8 cellular contexts compared by ENCODE assay signal in genomic region chr10:22315455-22316285, GRCh38. TPM values are rescaled to one million over a fixed set of nuclear protein-coding genes. Genes with fewer than 3 reads are reported as not detected.
A peak's percentile ranks its signal among the peaks of the same experiment; 100 is the strongest.
DNase-seq lines count a peak whose midpoint lies in the region; ATAC-seq and TF ChIP-seq lines count a peak whose summit lies in the region.

No MANE protein-coding gene starts in this region.

- H3K9ac ChIP-seq in liver (ENCODE audit: low read depth in 1 of 2, low read length in 2 of 2): peak overlapping the region; percentile 26 to 98

- H3K27me3 ChIP-seq in body of pancreas (no peaks in the 10 kb centered on the region), liver (ENCODE audit: control insufficient read depth in 4 of 4, insufficient read depth in 4 of 4, low read length in 3 of 4) (no peaks in the 10 kb centered on the region), testis (no peaks in the 10 kb centered on the region)

- DNase-seq in KBM-7 (peak; percentile 55), body of pancreas (no peak), testis (no peak), NCI-H524 treated with DMSO at 0.1 percent for 48 hours (lab: John Stamatoyannopoulos, UW) (no peak), middle frontal gyrus (ENCODE audit: extremely low spot score, low spot score) (no peak)

- peaks cover 35% of the 10 kb centered on the region for H3K4me1 ChIP-seq in body of pancreas
- peaks cover 0 to 34% (median 19%) of the 10 kb centered on the region in 4 donors for H3K4me1 ChIP-seq in liver (ENCODE audit: control insufficient read depth in 4 of 4, insufficient read depth in 4 of 4, low read length in 3 of 4)
- H3K4me1 ChIP-seq in testis: peaks cover 12% of the 10 kb centered on the region

- in situ Hi-C loops in KBM-7 (cut with MboI; ENCODE audit: low pct_unique_long_range_greater_than_20kb, low sequenced_read_pairs): no loop called here

- no peaks in the 10 kb centered on the region for H3K36me3 ChIP-seq in body of pancreas (replicated peaks in 1 of 2; ENCODE audit: insufficient read depth in 1 of 2, low read depth in 2 of 2)
- H3K36me3 ChIP-seq in liver (ENCODE audit: control insufficient read depth in 4 of 4, insufficient read depth in 3 of 4, low read depth in 1 of 4, low read length in 3 of 4): no peaks in the 10 kb centered on the region
- H3K36me3 ChIP-seq in testis (ENCODE audit: low read depth, missing control alignments): no peaks in the 10 kb centered on the region

- WGBS in body of pancreas, 2 donors: 0 to 1% methylated on average over 27 to 52 of the region's 53 CpGs
- WGBS in liver: under 1% methylated on average over 53 of the region's 53 CpGs
- 1% methylated on average over 18 to 29 of the region's 53 CpGs for WGBS in testis, 2 donors

- H3K4me3 ChIP-seq in body of pancreas (peak overlapping the region; percentile 19 to 78), liver (ENCODE audit: low read depth in 1 of 3, low read length in 3 of 3) (peak overlapping the region; percentile 81 to 96 (median 87)), testis (peak overlapping the region; percentile 85 to 92)

- TF ChIP-seq RAD21 in liver (IDR thresholded peaks at IDR 0.05): no peak

- intact Hi-C loops in body of pancreas (cut with DNase I) (no loop called here), testis (cut with DNase I; ENCODE audit: low total_unique reads) (no loop called here)

- H3K27ac ChIP-seq in body of pancreas (peak overlapping the region; percentile 46 to 98 (median 92)), liver (ENCODE audit: low read depth in 1 of 2, low read length in 2 of 2) (peak overlapping the region; percentile 73 to 91), testis (peak overlapping the region; percentile 95 to 97)

- ATAC-seq in GM18502 (IDR thresholded peaks at IDR 0.05; ENCODE audit: poor library complexity, unreplicated experiment): peak; percentile 35
- peak; percentile 11 for ATAC-seq in GM21717 (IDR thresholded peaks at IDR 0.05; ENCODE audit: unreplicated experiment)
- peak; percentile 7 for ATAC-seq in body of pancreas

- H3K9me3 ChIP-seq in body of pancreas (no peaks in the 10 kb centered on the region), liver (ENCODE audit: control insufficient read depth in 4 of 4, low read length in 3 of 4) (no peaks in the 10 kb centered on the region), testis (no peaks in the 10 kb centered on the region)

- TF ChIP-seq POLR2A in body of pancreas (IDR thresholded peaks at IDR 0.05) (no peak), testis (IDR thresholded peaks at IDR 0.05) (no peak)

- peak in 1 of 7 experiments; percentile 13 for TF ChIP-seq CTCF in body of pancreas (IDR thresholded peaks at IDR 0.05)
- TF ChIP-seq CTCF in liver (IDR thresholded peaks at IDR 0.05; ENCODE audit: low read depth, low read length, missing input control): no peak
- no peak for TF ChIP-seq CTCF in testis (IDR thresholded peaks at IDR 0.05)

TF ChIP-seq in liver, 16 proteins besides CTCF, POLR2A, EP300 and RAD21:
- TF ChIP-seq EGR1 (IDR thresholded peaks at IDR 0.05; ENCODE audit: low read depth in 2 of 2) (no peak), YY1 (IDR thresholded peaks at IDR 0.05) (peak; percentile 5)

RNA-seq across cellular contexts. Expression of gene COMMD3, which starts 0.5 kb away (rescaled TPM):
- total RNA-seq in body of pancreas (10 to 100 TPM; 14.8 to 32.7 TPM), liver (10 to 100 TPM; 18.3 to 30.8 TPM), testis (10 to 100 TPM; 40.6 to 42.5 TPM)
- polyA plus RNA-seq in liver (10 to 100 TPM; 20.9 to 62.0 TPM), testis (ENCODE audit: insufficient read depth, low read depth, low replicate concordance) (70.2 TPM)

RNA-seq across cellular contexts. Expression of gene BMI1, which starts 5.2 kb away (rescaled TPM):
- total RNA-seq in body of pancreas: 10 to 100 TPM; 24.7 to 38.7 TPM
- 10 to 100 TPM; 24.6 to 28.7 TPM for total RNA-seq in liver
- 10 to 100 TPM; 13.2 to 14.5 TPM for polyA plus RNA-seq in liver
- 100 to 1,000 TPM; 111 to 120 TPM for total RNA-seq in testis
- 56.3 TPM for polyA plus RNA-seq in testis (ENCODE audit: insufficient read depth, low read depth, low replicate concordance)

RNA-seq across cellular contexts. Expression of gene SPAG6, which starts 29.6 kb away (rescaled TPM):
- total RNA-seq in body of pancreas: under 1 TPM in 1 of 2 donors, not detected in 1; 0.26 TPM
- total RNA-seq in liver: under 1 TPM in 1 of 2 donors, not detected in 1; 0.23 TPM
- polyA plus RNA-seq in liver: not detected
- 100 to 1,000 TPM in 1 of 2 donors, 10 to 100 TPM in 1; 77.4 to 103 TPM for total RNA-seq in testis
- polyA plus RNA-seq in testis (ENCODE audit: insufficient read depth, low read depth, low replicate concordance): 258 TPM

Comparison
In these comparisons a context has a peak if more than half of its experiments do, and no peak if none do; other contexts are left out.
1. RNA of gene SPAG6, which starts 29.6 kb away (total RNA-seq): 77.4 to 103 TPM in testis; 0.26 TPM in body of pancreas and 0.23 TPM in liver; every median in the first group is over 10 times any median in the second.
2. Peak in every context shown above with its lines, with median percentiles within 50 percentile points of each other: ATAC-seq, H3K27ac ChIP-seq and H3K4me3 ChIP-seq.